ENCODE assay signal across 8 cellular contexts in the genomic region with DNA sequence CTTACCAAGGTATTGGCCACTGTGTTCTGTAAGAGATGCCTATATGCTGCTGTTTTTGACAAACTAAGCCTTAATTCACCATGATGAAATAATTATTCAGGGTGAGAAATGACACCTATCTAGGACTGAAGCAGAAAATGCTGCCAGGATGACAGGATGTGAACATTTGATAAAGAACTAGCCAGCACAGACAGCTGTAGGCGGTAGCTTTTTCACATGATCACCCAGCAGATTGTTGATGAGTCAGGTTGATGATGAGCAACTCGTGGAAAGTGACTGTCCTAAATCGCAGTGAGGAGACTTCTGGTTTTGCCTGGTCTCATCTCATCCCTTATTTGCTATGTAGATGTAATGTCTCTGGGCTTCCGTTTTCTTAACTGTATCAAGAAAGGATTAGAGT.
DNase-seq lines count a peak whose midpoint lies in the region; ATAC-seq lines count a peak whose summit lies in the region.

No MANE protein-coding gene starts in this region.

- no peaks in the 10 kb centered on the region for H3K9me3 Mint-ChIP-seq in activated CD4-positive, alpha-beta memory T cell treated with anti-CD3 and anti-CD28 coated beads for 36 hours

- H3K4me3 Mint-ChIP-seq in activated CD4-positive, alpha-beta memory T cell treated with anti-CD3 and anti-CD28 coated beads for 36 hours, result no peak overlapping the region

- peak; percentile 80 for DNase-seq in COLO829 (ENCODE audit: low spot score)
- peak; percentile 70 for DNase-seq in activated CD4-positive, alpha-beta memory T cell treated with anti-CD3 and anti-CD28 coated beads for 36 hours
- DNase-seq in glomerular visceral epithelial cell (ENCODE audit: extremely low spot score), result peak; percentile 88
- DNase-seq in stimulated activated CD8-positive, alpha-beta memory T cell treated with anti-CD3 and anti-CD28 coated beads, Interleukin-4, amount 100 ng/mL, for 4 hours (ENCODE audit: low read depth in 2 of 2, low spot score in 1 of 2), result peak; percentile 5 to 8
- DNase-seq in aorta, result no peak

- peaks cover 4 to 5% of the 10 kb centered on the region in 2 donors for H3K4me1 ChIP-seq in aorta (ENCODE audit: control insufficient read depth in 1 of 2, insufficient read depth in 2 of 2, low read length in 2 of 2)

- H3K36me3 ChIP-seq in aorta (ENCODE audit: control insufficient read depth in 1 of 2, insufficient read depth in 2 of 2, low read length in 1 of 2), result no peaks in the 10 kb centered on the region

- ATAC-seq in GM19455 (IDR thresholded peaks at IDR 0.05; ENCODE audit: unreplicated experiment) (peak; percentile 91), HG03520 (IDR thresholded peaks at IDR 0.05; ENCODE audit: unreplicated experiment) (peak; percentile 92), HG03457 (IDR thresholded peaks at IDR 0.05; ENCODE audit: unreplicated experiment) (no peak), aorta (ENCODE audit: low FRiP score) (no peak)

- CTCF ChIA-PET in activated CD4-positive, alpha-beta memory T cell treated with anti-CD3 and anti-CD28 coated beads for 36 hours (lab: Charles Lee), result interaction anchor here (0.7 to 1.3 kb wide), 3 partner anchors 121 to 397 kb away, joined by 3 to 4 read pairs (median 3); a partner anchor contains a TSS

- intact Hi-C loops in activated CD4-positive, alpha-beta memory T cell treated with anti-CD3 and anti-CD28 coated beads for 36 hours (cut with micrococcal nuclease), result loop anchor here (1.0 to 10.0 kb wide), 7 partner anchors 14 to 748 kb away; a partner anchor contains a TSS
- intact Hi-C loops in aorta (cut with DNase I), result no loop called here

- peaks cover 14% of the 10 kb centered on the region for H3K27me3 Mint-ChIP-seq in activated CD4-positive, alpha-beta memory T cell treated with anti-CD3 and anti-CD28 coated beads for 36 hours

- POLR2A ChIA-PET in activated CD4-positive, alpha-beta memory T cell treated with anti-CD3 and anti-CD28 coated beads for 36 hours (lab: Charles Lee), result interaction anchor here (0.8 to 1.0 kb wide), 3 partner anchors 15 to 56 kb away, joined by 3 to 4 read pairs (median 3); no protein-coding TSS in a partner anchor

- 88 to 89% methylated on average over 4 of the region's 4 CpGs for WGBS in aorta, 2 donors

- H3K27ac ChIP-seq in aorta (ENCODE audit: low read depth in 1 of 2, low read length in 2 of 2), result no peak overlapping the region

- no peaks in the 10 kb centered on the region for H3K36me3 Mint-ChIP-seq in activated CD4-positive, alpha-beta memory T cell treated with anti-CD3 and anti-CD28 coated beads for 36 hours

- peaks cover 10% of the 10 kb centered on the region for H3K4me1 Mint-ChIP-seq in activated CD4-positive, alpha-beta memory T cell treated with anti-CD3 and anti-CD28 coated beads for 36 hours (ENCODE audit: low read depth)

- no peaks in the 10 kb centered on the region for H3K27me3 ChIP-seq in aorta (ENCODE audit: control insufficient read depth in 1 of 2, insufficient read depth in 2 of 2, low read length in 1 of 2)

- H3K4me3 ChIP-seq in aorta (ENCODE audit: low read length in 2 of 2), result no peak overlapping the region

- no peaks in the 10 kb centered on the region for H3K9me3 ChIP-seq in aorta (ENCODE audit: control insufficient read depth, low read length)

- H3K27ac Mint-ChIP-seq in activated CD4-positive, alpha-beta memory T cell treated with anti-CD3 and anti-CD28 coated beads for 36 hours, result peak overlapping the region; percentile 35

Comparison
In these comparisons a context has a peak if more than half of its experiments do, and no peak if none do; other contexts are left out.
1. DNase-seq: peak in COLO829 (single experiment), activated CD4-positive, alpha-beta memory T cell treated with anti-CD3 and anti-CD28 coated beads for 36 hours (single experiment), glomerular visceral epithelial cell (single experiment) and stimulated activated CD8-positive, alpha-beta memory T cell treated with anti-CD3 and anti-CD28 coated beads, Interleukin-4, amount 100 ng/mL, for 4 hours (2 of 2); none in aorta (0 of 2).
2. ATAC-seq: peak in GM19455 (single experiment) and HG03520 (single experiment); none in HG03457 (single experiment) and aorta (single experiment).